1 cellular context compared by ENCODE assay signal in the genomic region with DNA sequence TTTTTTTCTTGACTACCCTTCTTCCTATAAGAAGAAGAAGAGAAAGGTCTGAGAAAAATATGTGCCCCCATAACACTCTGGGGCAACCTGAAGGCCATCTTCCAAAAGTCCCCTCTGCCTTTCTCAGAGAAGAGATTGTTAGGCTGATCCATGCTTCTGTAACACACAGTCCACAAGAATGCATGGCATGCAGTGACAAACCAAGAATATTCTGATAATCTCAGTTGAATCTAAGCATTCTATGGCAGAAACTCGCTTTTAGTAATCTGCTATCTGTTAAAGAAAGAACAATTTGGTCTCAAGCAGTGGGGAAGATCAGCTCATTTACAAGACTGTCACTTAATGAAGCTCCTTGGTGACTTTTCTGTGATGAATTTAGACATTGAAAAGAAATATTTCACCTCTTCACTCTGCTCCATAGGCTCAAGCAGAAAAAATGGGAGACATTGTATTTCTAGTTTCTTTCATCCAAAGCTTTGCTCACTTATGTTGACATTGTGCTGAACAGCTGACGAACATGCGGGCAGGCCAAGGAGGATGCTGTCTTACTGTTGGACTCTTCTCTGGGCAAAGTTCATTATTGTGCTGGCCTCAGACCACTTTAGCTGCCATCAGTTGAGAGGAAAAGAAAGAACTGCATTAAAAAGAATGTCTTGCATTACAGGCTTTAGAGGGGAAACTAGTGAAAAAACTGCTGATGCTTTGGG.
A peak's percentile ranks its signal among the peaks of the same experiment; 100 is the strongest.
TF ChIP-seq lines count a peak whose summit lies in the region.

No MANE protein-coding gene starts in this region.

TF ChIP-seq in SK-N-SH, 30 proteins besides CTCF, POLR2A, EP300 and RAD21 (continued from another document):
- TF ChIP-seq, protein P1, sequence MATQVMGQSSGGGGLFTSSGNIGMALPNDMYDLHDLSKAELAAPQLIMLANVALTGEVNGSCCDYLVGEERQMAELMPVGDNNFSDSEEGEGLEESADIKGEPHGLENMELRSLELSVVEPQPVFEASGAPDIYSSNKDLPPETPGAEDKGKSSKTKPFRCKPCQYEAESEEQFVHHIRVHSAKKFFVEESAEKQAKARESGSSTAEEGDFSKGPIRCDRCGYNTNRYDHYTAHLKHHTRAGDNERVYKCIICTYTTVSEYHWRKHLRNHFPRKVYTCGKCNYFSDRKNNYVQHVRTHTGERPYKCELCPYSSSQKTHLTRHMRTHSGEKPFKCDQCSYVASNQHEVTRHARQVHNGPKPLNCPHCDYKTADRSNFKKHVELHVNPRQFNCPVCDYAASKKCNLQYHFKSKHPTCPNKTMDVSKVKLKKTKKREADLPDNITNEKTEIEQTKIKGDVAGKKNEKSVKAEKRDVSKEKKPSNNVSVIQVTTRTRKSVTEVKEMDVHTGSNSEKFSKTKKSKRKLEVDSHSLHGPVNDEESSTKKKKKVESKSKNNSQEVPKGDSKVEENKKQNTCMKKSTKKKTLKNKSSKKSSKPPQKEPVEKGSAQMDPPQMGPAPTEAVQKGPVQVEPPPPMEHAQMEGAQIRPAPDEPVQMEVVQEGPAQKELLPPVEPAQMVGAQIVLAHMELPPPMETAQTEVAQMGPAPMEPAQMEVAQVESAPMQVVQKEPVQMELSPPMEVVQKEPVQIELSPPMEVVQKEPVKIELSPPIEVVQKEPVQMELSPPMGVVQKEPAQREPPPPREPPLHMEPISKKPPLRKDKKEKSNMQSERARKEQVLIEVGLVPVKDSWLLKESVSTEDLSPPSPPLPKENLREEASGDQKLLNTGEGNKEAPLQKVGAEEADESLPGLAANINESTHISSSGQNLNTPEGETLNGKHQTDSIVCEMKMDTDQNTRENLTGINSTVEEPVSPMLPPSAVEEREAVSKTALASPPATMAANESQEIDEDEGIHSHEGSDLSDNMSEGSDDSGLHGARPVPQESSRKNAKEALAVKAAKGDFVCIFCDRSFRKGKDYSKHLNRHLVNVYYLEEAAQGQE (IDR thresholded peaks at IDR 0.05; ENCODE audit: low read depth, low read length) = no peak
- no peak for TF ChIP-seq RXRA (IDR thresholded peaks at IDR 0.05; ENCODE audit: borderline replicate concordance, low read depth)
- no peak for TF ChIP-seq FOXJ3 (CRISPR knock-in tag; IDR thresholded peaks at IDR 0.05)
- no peak for TF ChIP-seq RFX5 (IDR thresholded peaks at IDR 0.05; ENCODE audit: low read length)
- TF ChIP-seq, protein P2, sequence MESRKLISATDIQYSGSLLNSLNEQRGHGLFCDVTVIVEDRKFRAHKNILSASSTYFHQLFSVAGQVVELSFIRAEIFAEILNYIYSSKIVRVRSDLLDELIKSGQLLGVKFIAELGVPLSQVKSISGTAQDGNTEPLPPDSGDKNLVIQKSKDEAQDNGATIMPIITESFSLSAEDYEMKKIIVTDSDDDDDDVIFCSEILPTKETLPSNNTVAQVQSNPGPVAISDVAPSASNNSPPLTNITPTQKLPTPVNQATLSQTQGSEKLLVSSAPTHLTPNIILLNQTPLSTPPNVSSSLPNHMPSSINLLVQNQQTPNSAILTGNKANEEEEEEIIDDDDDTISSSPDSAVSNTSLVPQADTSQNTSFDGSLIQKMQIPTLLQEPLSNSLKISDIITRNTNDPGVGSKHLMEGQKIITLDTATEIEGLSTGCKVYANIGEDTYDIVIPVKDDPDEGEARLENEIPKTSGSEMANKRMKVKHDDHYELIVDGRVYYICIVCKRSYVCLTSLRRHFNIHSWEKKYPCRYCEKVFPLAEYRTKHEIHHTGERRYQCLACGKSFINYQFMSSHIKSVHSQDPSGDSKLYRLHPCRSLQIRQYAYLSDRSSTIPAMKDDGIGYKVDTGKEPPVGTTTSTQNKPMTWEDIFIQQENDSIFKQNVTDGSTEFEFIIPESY (IDR thresholded peaks at IDR 0.05; ENCODE audit: borderline replicate concordance, low read depth) = no peak
- TF ChIP-seq TCF12 (IDR thresholded peaks at IDR 0.05) = peak; percentile 78
- peak; percentile 33; the same call in 1 of the 2 replicates for TF ChIP-seq FOSL2 (IDR thresholded peaks at IDR 0.05; ENCODE audit: borderline replicate concordance, low read depth)
- TF ChIP-seq GATA2 (CRISPR knock-in tag; IDR thresholded peaks at IDR 0.05) = no peak
- no peak for TF ChIP-seq MEF2A (IDR thresholded peaks at IDR 0.05; ENCODE audit: borderline replicate concordance, low read depth)
